ENCODE assay signal across 8 cellular contexts in the genomic region with DNA sequence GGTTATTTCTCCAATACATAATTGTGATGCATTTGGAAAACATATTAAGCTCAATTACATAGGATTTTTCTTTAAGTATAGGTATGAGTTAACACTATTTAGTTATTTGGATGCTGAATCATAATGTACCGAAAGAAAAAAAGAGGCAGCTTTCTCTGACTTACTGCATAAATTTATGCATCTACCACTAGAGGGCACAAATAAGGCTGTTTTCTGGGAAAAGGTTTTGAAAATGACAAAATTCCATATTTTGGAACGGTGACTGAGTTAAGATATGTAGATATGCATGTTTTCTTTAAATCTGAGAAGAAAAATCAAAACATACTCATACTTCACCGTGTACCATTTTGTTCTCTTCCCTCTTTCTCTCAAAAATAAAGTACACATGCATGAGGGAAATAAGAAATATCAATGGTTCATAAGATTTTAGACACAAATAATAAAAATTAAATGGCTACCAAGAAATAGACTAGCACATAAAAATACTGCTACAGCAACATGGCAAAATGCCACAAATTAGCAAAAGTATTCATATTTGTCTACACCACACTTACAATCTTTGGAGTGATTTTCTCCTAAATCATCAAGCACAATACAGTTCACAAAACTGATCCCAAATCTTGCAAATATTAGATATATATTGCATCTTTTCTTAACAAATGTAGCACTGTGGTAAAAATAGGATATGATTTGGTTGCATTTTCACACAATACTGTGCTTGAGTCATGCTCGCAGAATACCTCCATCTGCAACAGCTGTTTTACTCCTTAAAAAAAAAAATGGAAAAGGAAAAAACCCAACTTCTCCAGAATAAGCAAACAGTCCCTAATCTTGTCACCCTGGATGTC.
A peak's percentile ranks its signal among the peaks of the same experiment; 100 is the strongest.
DNase-seq lines count a peak whose midpoint lies in the region; ATAC-seq, FAIRE-seq and TF ChIP-seq lines count a peak whose summit lies in the region.

No MANE protein-coding gene starts in this region.

- DNase-seq in WTC11 (ENCODE audit: low spot score) (no peak), left kidney (ENCODE audit: low read depth, low spot score) (peak; percentile 17), cortex of kidney (lab: John Stamatoyannopoulos, UW) (no peak)

- POLR2A ChIA-PET in WTC11 (lab: Charles Lee): no interaction called here

- peak; percentile 40; the same call in 1 of the 2 replicates for TF ChIP-seq CTCF in WTC11 (IDR thresholded peaks at IDR 0.05)

- no peaks in the 10 kb centered on the region for H3K36me3 Mint-ChIP-seq in WTC11

- CTCF ChIA-PET in WTC11 (lab: Charles Lee): interaction anchor here (0.6 to 3.9 kb wide), 20 partner anchors 9 to 450 kb away, joined by 3 to 22 read pairs (median 4); no protein-coding TSS in a partner anchor

- H3K4me3 Mint-ChIP-seq in WTC11: no peak overlapping the region

- no peaks in the 10 kb centered on the region for H3K4me1 Mint-ChIP-seq in WTC11

- H3K27ac Mint-ChIP-seq in WTC11: no peak overlapping the region

- H3K9me3 Mint-ChIP-seq in WTC11: no peaks in the 10 kb centered on the region

- ATAC-seq in HG03565 (IDR thresholded peaks at IDR 0.05; ENCODE audit: unreplicated experiment) (peak; percentile 40), WTC11 (no peak), HG03135 (IDR thresholded peaks at IDR 0.05; ENCODE audit: unreplicated experiment) (no peak), GM21619 (IDR thresholded peaks at IDR 0.05; ENCODE audit: unreplicated experiment) (no peak), GM21390 (IDR thresholded peaks at IDR 0.05; ENCODE audit: unreplicated experiment) (no peak)

- H3K27me3 Mint-ChIP-seq in WTC11 (ENCODE audit: low read depth): no peaks in the 10 kb centered on the region

- FAIRE-seq in G401.6 (lab: Jason Lieb, UNC): peak; percentile 73

TF ChIP-seq in WTC11, 78 proteins besides CTCF, POLR2A, EP300 and RAD21:
- TF ChIP-seq ZNF219 (CRISPR knock-in tag; IDR thresholded peaks at IDR 0.05; ENCODE audit: borderline replicate concordance): no peak
- no peak for TF ChIP-seq FOXJ3 (CRISPR knock-in tag; IDR thresholded peaks at IDR 0.05; ENCODE audit: borderline replicate concordance)
- TF ChIP-seq, protein P1, sequence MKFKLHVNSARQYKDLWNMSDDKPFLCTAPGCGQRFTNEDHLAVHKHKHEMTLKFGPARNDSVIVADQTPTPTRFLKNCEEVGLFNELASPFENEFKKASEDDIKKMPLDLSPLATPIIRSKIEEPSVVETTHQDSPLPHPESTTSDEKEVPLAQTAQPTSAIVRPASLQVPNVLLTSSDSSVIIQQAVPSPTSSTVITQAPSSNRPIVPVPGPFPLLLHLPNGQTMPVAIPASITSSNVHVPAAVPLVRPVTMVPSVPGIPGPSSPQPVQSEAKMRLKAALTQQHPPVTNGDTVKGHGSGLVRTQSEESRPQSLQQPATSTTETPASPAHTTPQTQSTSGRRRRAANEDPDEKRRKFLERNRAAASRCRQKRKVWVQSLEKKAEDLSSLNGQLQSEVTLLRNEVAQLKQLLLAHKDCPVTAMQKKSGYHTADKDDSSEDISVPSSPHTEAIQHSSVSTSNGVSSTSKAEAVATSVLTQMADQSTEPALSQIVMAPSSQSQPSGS (CRISPR knock-in tag; IDR thresholded peaks at IDR 0.05; ENCODE audit: borderline replicate concordance, low read depth): no peak
- TF ChIP-seq ZNF423 (CRISPR knock-in tag; IDR thresholded peaks at IDR 0.05): no peak
- TF ChIP-seq NR2C2 (CRISPR knock-in tag; IDR thresholded peaks at IDR 0.05): no peak
- TF ChIP-seq, protein P2, sequence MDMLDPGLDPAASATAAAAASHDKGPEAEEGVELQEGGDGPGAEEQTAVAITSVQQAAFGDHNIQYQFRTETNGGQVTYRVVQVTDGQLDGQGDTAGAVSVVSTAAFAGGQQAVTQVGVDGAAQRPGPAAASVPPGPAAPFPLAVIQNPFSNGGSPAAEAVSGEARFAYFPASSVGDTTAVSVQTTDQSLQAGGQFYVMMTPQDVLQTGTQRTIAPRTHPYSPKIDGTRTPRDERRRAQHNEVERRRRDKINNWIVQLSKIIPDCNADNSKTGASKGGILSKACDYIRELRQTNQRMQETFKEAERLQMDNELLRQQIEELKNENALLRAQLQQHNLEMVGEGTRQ (CRISPR knock-in tag; IDR thresholded peaks at IDR 0.05): no peak
- TF ChIP-seq, protein P3, sequence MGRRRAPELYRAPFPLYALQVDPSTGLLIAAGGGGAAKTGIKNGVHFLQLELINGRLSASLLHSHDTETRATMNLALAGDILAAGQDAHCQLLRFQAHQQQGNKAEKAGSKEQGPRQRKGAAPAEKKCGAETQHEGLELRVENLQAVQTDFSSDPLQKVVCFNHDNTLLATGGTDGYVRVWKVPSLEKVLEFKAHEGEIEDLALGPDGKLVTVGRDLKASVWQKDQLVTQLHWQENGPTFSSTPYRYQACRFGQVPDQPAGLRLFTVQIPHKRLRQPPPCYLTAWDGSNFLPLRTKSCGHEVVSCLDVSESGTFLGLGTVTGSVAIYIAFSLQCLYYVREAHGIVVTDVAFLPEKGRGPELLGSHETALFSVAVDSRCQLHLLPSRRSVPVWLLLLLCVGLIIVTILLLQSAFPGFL (CRISPR knock-in tag; IDR thresholded peaks at IDR 0.05; ENCODE audit: borderline replicate concordance): no peak
- TF ChIP-seq, protein P4, sequence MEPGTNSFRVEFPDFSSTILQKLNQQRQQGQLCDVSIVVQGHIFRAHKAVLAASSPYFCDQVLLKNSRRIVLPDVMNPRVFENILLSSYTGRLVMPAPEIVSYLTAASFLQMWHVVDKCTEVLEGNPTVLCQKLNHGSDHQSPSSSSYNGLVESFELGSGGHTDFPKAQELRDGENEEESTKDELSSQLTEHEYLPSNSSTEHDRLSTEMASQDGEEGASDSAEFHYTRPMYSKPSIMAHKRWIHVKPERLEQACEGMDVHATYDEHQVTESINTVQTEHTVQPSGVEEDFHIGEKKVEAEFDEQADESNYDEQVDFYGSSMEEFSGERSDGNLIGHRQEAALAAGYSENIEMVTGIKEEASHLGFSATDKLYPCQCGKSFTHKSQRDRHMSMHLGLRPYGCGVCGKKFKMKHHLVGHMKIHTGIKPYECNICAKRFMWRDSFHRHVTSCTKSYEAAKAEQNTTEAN (CRISPR knock-in tag; IDR thresholded peaks at IDR 0.05): no peak
- TF ChIP-seq TP53 (CRISPR knock-in tag; IDR thresholded peaks at IDR 0.05): no peak
- no peak for TF ChIP-seq JAZF1 (CRISPR knock-in tag; IDR thresholded peaks at IDR 0.05)
- TF ChIP-seq IRF2 (CRISPR knock-in tag; IDR thresholded peaks at IDR 0.05; ENCODE audit: borderline replicate concordance, low read depth): no peak
- no peak for TF ChIP-seq ZNF138 (CRISPR knock-in tag; conservative IDR thresholded peaks at IDR 0.05)
- TF ChIP-seq OVOL2 (CRISPR knock-in tag; IDR thresholded peaks at IDR 0.05; ENCODE audit: borderline replicate concordance): no peak
- no peak for TF ChIP-seq ZNF232 (CRISPR knock-in tag; IDR thresholded peaks at IDR 0.05)
- TF ChIP-seq CREM (CRISPR knock-in tag; IDR thresholded peaks at IDR 0.05): no peak
- TF ChIP-seq NFYB (CRISPR knock-in tag; conservative IDR thresholded peaks at IDR 0.05; ENCODE audit: low read depth): no peak
- TF ChIP-seq, protein P5, sequence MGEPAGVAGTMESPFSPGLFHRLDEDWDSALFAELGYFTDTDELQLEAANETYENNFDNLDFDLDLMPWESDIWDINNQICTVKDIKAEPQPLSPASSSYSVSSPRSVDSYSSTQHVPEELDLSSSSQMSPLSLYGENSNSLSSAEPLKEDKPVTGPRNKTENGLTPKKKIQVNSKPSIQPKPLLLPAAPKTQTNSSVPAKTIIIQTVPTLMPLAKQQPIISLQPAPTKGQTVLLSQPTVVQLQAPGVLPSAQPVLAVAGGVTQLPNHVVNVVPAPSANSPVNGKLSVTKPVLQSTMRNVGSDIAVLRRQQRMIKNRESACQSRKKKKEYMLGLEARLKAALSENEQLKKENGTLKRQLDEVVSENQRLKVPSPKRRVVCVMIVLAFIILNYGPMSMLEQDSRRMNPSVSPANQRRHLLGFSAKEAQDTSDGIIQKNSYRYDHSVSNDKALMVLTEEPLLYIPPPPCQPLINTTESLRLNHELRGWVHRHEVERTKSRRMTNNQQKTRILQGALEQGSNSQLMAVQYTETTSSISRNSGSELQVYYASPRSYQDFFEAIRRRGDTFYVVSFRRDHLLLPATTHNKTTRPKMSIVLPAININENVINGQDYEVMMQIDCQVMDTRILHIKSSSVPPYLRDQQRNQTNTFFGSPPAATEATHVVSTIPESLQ (CRISPR knock-in tag; IDR thresholded peaks at IDR 0.05): no peak
- TF ChIP-seq SMAD3 (CRISPR knock-in tag; IDR thresholded peaks at IDR 0.05; ENCODE audit: borderline replicate concordance): no peak
- TF ChIP-seq ATF1 (CRISPR knock-in tag; IDR thresholded peaks at IDR 0.05): no peak
- TF ChIP-seq, protein P6, sequence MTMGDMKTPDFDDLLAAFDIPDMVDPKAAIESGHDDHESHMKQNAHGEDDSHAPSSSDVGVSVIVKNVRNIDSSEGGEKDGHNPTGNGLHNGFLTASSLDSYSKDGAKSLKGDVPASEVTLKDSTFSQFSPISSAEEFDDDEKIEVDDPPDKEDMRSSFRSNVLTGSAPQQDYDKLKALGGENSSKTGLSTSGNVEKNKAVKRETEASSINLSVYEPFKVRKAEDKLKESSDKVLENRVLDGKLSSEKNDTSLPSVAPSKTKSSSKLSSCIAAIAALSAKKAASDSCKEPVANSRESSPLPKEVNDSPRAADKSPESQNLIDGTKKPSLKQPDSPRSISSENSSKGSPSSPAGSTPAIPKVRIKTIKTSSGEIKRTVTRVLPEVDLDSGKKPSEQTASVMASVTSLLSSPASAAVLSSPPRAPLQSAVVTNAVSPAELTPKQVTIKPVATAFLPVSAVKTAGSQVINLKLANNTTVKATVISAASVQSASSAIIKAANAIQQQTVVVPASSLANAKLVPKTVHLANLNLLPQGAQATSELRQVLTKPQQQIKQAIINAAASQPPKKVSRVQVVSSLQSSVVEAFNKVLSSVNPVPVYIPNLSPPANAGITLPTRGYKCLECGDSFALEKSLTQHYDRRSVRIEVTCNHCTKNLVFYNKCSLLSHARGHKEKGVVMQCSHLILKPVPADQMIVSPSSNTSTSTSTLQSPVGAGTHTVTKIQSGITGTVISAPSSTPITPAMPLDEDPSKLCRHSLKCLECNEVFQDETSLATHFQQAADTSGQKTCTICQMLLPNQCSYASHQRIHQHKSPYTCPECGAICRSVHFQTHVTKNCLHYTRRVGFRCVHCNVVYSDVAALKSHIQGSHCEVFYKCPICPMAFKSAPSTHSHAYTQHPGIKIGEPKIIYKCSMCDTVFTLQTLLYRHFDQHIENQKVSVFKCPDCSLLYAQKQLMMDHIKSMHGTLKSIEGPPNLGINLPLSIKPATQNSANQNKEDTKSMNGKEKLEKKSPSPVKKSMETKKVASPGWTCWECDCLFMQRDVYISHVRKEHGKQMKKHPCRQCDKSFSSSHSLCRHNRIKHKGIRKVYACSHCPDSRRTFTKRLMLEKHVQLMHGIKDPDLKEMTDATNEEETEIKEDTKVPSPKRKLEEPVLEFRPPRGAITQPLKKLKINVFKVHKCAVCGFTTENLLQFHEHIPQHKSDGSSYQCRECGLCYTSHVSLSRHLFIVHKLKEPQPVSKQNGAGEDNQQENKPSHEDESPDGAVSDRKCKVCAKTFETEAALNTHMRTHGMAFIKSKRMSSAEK (CRISPR knock-in tag; IDR thresholded peaks at IDR 0.05; ENCODE audit: borderline replicate concordance): no peak
